ENCODE assay signal across 9 cellular contexts in the genomic region with DNA sequence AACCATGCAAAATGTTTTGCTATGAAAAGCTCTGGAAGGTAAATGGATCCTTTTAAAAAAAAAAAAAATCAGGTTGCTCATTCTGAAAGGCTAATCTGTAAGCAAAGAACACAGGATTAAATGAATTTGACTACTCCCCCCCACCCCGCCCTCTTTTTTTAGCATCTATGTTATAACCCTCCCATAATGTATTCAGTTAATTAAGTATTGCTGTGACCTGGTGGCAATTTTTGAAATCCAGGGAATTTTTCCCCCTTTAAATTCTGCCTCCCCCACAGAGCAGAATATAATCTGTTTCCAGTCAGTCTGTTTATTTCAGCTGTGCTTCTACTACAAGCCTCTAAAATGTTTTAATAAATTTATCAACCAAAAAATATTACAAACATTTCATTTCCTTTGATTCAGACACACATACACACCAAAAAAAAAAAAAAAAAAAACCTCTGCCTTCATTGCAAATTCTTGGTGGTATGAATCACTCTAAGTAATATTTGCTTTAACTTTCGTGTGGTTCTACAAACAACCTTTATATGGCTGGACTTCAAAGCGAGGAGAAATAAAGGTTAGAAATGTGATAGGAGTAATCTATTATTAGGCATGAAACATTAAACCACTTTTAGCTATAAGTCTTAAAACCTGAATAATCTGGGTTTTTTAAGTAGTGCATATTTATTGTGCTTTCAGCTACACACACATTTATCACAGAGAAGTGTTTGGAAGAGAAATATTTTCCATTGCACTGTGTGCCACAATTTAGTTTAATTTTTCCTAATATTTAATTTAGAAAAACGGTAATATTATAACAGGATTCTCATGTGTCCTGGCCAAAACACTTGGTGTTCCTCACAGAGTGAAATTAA.
DNase-seq lines count a peak whose midpoint lies in the region; ATAC-seq and TF ChIP-seq lines count a peak whose summit lies in the region.
"Had no signal": no experiment of that assay in that cellular context is flagged by ENCODE, and none has a peak within 500 bp of the region (broad histone marks: within the 10 kb centered on the region; RNA-seq: fewer than 3 reads in every experiment).

No MANE protein-coding gene starts in this region.

- 25% methylated on average over 4 of the region's 4 CpGs for WGBS in esophagus muscularis mucosa
- WGBS in psoas muscle, 3 donors, result 20 to 34% (median 24%) methylated on average over 4 of the region's 4 CpGs
- 64 to 71% methylated on average over 4 of the region's 4 CpGs for WGBS in heart right ventricle, 2 donors

- H3K27me3 ChIP-seq in esophagus muscularis mucosa (no peaks in the 10 kb centered on the region), psoas muscle (ENCODE audit: insufficient read depth in 3 of 3, low read length in 2 of 3) (no peaks in the 10 kb centered on the region), heart right ventricle (no peaks in the 10 kb centered on the region)

- ATAC-seq in psoas muscle, result peak in 1 of 4 donors; percentile 27
- ATAC-seq in heart right ventricle, result no peak
- no peak for ATAC-seq in HG03378 (IDR thresholded peaks at IDR 0.05; ENCODE audit: unreplicated experiment)
- no peak for ATAC-seq in HG03135 (IDR thresholded peaks at IDR 0.05; ENCODE audit: unreplicated experiment)

- TF ChIP-seq EP300 in esophagus muscularis mucosa (IDR thresholded peaks at IDR 0.05), result no peak

- intact Hi-C loops in esophagus muscularis mucosa (cut with DNase I), result loop anchor here (2.0 to 5.0 kb wide), 2 partner anchors 45 to 60 kb away; no protein-coding TSS in a partner anchor
- intact Hi-C loops in psoas muscle (cut with DNase I), result loop anchor here in 1 of 2 donors (5.0 kb wide), 2 partner anchors 50 to 90 kb away; no protein-coding TSS in a partner anchor
- intact Hi-C loops in heart right ventricle (cut with DNase I), result loop anchor here in 1 of 10 donors (5.0 kb wide), 1 partner anchor 85 kb away; no protein-coding TSS in a partner anchor

- DNase-seq in DMS53 treated with DMSO at 0.1 percent for 48 hours (lab: John Stamatoyannopoulos, UW; ENCODE audit: unreplicated experiment), result peak; percentile 96
- peak; percentile 75 for DNase-seq in NCI-H69 (lab: John Stamatoyannopoulos, UW)
- DNase-seq in esophagus muscularis mucosa (ENCODE audit: extremely low spot score), result no peak
- no peak for DNase-seq in psoas muscle
- no peak for DNase-seq in NCI-H2107 (lab: John Stamatoyannopoulos, UW)
- no peak for DNase-seq in heart right ventricle
- DNase-seq: Right ventricle myocardium superior had no signal

- no peak for TF ChIP-seq CTCF in esophagus muscularis mucosa (IDR thresholded peaks at IDR 0.05)
- no peak for TF ChIP-seq CTCF in psoas muscle (IDR thresholded peaks at IDR 0.05)
- TF ChIP-seq CTCF in heart right ventricle (IDR thresholded peaks at IDR 0.05), result no peak

- no peaks in the 10 kb centered on the region for H3K36me3 ChIP-seq in esophagus muscularis mucosa
- H3K36me3 ChIP-seq in psoas muscle (ENCODE audit: insufficient read depth in 1 of 2, low read depth in 1 of 2), result no peaks in the 10 kb centered on the region
- no peaks in the 10 kb centered on the region for H3K36me3 ChIP-seq in heart right ventricle

- H3K4me1 ChIP-seq in esophagus muscularis mucosa (peaks cover 16 to 50% (median 40%) of the 10 kb centered on the region in 4 donors), psoas muscle (peaks cover 29% of the 10 kb centered on the region), heart right ventricle (peaks cover 0 to 28% (median 5%) of the 10 kb centered on the region in 9 donors)

- TF ChIP-seq POLR2A in esophagus muscularis mucosa (IDR thresholded peaks at IDR 0.05; ENCODE audit: low read depth), result no peak

- peak overlapping the region; percentile 75 to 80 (median 78) for H3K27ac ChIP-seq in esophagus muscularis mucosa (replicated peaks in 1 of 4)
- H3K27ac ChIP-seq in psoas muscle, result peak overlapping the region; percentile 69
- peak overlapping the region in 1 of 10 donors; percentile 52 for H3K27ac ChIP-seq in heart right ventricle

- H3K4me3 ChIP-seq in esophagus muscularis mucosa (peak overlapping the region; percentile 4 to 36 (median 20)), psoas muscle (peak overlapping the region; percentile 51), heart right ventricle (no peak overlapping the region)

- H3K9me3 ChIP-seq in esophagus muscularis mucosa, result no peaks in the 10 kb centered on the region
- no peaks in the 10 kb centered on the region for H3K9me3 ChIP-seq in psoas muscle
- no peaks in the 10 kb centered on the region for H3K9me3 ChIP-seq in heart right ventricle

Comparison
In these comparisons a context has a peak if more than half of its experiments do, and no peak if none do; other contexts are left out.
1. DNase-seq: peak in DMS53 treated with DMSO at 0.1 percent for 48 hours (single experiment) and NCI-H69 (single experiment); none in esophagus muscularis mucosa (single experiment), psoas muscle (0 of 2), NCI-H2107 (single experiment) and heart right ventricle (0 of 2).
2. H3K4me3 ChIP-seq: peak in esophagus muscularis mucosa (4 of 4) and psoas muscle (single experiment); none in heart right ventricle (0 of 10).